Comparison of ENCODE assay signal across 24 cellular contexts in the genomic region with DNA sequence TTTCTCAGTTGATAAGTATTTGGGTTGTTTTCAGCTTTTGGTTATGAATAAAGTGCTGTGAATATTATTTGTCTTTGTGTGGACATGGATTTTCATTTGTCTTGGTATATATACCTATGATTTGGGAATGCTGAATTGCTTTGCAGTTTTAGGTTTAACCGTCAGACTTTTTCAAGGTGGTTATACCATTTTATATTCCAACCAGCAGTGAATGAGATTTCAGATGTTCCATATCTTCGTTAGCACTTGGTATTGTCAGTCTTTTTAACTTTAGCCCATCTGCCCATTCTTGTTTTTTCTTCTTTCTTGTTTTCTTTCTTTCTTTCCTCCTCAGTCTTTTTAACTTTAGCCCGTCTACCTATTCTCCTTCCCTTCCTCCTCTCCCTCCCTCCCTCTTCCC.
"Had no signal": no experiment of that assay in that cellular context is flagged by ENCODE, and none has a peak within 500 bp of the region (broad histone marks: within the 10 kb centered on the region; RNA-seq: fewer than 3 reads in every experiment).

No MANE protein-coding gene starts in this region.

- H3K4me3 Mint-ChIP-seq: natural killer cell treated with Interleukin-12 subunit alpha and Interleukin-12 subunit beta and Interleukin-15 and Interleukin-18, amount 100 ng/mL, for 72 hours; stimulated activated naive B cell treated with anti-CD40 and anti-IgM and Interleukin-4, amounts not matched to agents 10 μg/mL and 1 μg/mL and 100 μg/mL, for 72 hours had no signal

- H3K9me3 ChIP-seq: mucosa of descending colon, thoracic aorta, upper lobe of right lung had no signal

- H3K36me3 ChIP-seq: ovary, right atrium auricular region, thoracic aorta, upper lobe of right lung had no signal

- H3K27me3 ChIP-seq: hepatocyte, ovary, right atrium auricular region, stomach, tibial artery, upper lobe of right lung had no signal

- H3K27me3 Mint-ChIP-seq: naive thymus-derived CD4-positive, alpha-beta T cell; natural killer cell treated with Interleukin-12 subunit alpha and Interleukin-12 subunit beta and Interleukin-15 and Interleukin-18, amount 100 ng/mL, for 72 hours; progenitor cell of endocrine pancreas; stimulated activated naive B cell treated with anti-CD40 and anti-IgM and Interleukin-4, amounts not matched to agents 10 μg/mL and 1 μg/mL and 100 μg/mL, for 72 hours had no signal

- H2AFZ ChIP-seq: hepatocyte had no signal

- H3K4me1 ChIP-seq: left ventricle myocardium inferior, right atrium auricular region, tibial artery, upper lobe of right lung had no signal

- FAIRE-seq: urothelium cell line had no signal

- H3K27ac Mint-ChIP-seq: natural killer cell treated with Interleukin-12 subunit alpha and Interleukin-12 subunit beta and Interleukin-15 and Interleukin-18, amount 100 ng/mL, for 72 hours; progenitor cell of endocrine pancreas; stimulated activated naive B cell treated with anti-CD40 and anti-IgM and Interleukin-4, amounts not matched to agents 10 μg/mL and 1 μg/mL and 100 μg/mL, for 72 hours had no signal

- H3K4me3 ChIP-seq: hepatocyte, left ventricle myocardium inferior, lung, mucosa of descending colon, ovary, right atrium auricular region, skin epidermis, stomach, thoracic aorta, tibial artery, upper lobe of right lung had no signal

- H3K9me3 Mint-ChIP-seq: natural killer cell treated with Interleukin-12 subunit alpha and Interleukin-12 subunit beta and Interleukin-15 and Interleukin-18, amount 100 ng/mL, for 72 hours had no signal

- H3K27ac ChIP-seq: hepatocyte, left ventricle myocardium inferior, ovary, right atrium auricular region, skin epidermis, stomach, thoracic aorta, tibial artery, upper lobe of right lung had no signal

- H3K4me2 ChIP-seq: hepatocyte had no signal

- DNase-seq: islet precursor cell; left ventricle myocardium inferior; midbrain; mucosa of descending colon; naive thymus-derived CD4-positive, alpha-beta T cell; ovary; stimulated activated CD4-positive, alpha-beta T cell treated with anti-CD3 and anti-CD28 coated beads, Interleukin-12 subunit alpha, Interleukin-12 subunit beta, amount 100 ng/mL, for 4 hours; stimulated activated CD4-positive, alpha-beta T cell treated with anti-CD3 and anti-CD28 coated beads, Interleukin-15, amount 100 ng/mL, for 24 hours; stimulated activated CD4-positive, alpha-beta T cell treated with anti-CD3 and anti-CD28 coated beads, Interleukin-2, amount 100 ng/mL, for 24 hours; stimulated activated CD4-positive, alpha-beta T cell treated with anti-CD3 and anti-CD28 coated beads, Interleukin-4, amount 100 ng/mL, for 1 hour; stimulated activated naive B cell treated with anti-CD40 and anti-IgM and Interleukin-4, amounts not matched to agents 10 μg/mL and 1 μg/mL and 100 μg/mL, for 72 hours; stimulated activated naive CD8-positive, alpha-beta T cell treated with anti-CD3 and anti-CD28 coated beads, Interleukin-15, Interleukin-2, amounts not matched to agents 100 U/mL and 50 U/mL, for 24 hours; stomach; tibial artery; trophoblast cell; upper lobe of right lung had no signal
